ENCODE assay signal across 18 cellular contexts in genomic region chr13:29452773-29453574, GRCh38.
DNase-seq lines count a peak whose midpoint lies in the region; ATAC-seq and TF ChIP-seq lines count a peak whose summit lies in the region.
"Had no signal": no experiment of that assay in that cellular context is flagged by ENCODE, and none has a peak within 500 bp of the region (broad histone marks: within the 10 kb centered on the region; RNA-seq: fewer than 3 reads in every experiment).

No MANE protein-coding gene starts in this region.

- H3K9ac ChIP-seq in GM23248: no peak overlapping the region

- H2AFZ ChIP-seq in GM23248: no peak overlapping the region

- POLR2A ChIA-PET in A673 (lab: Charles Lee; ENCODE audit: low non-redundant PET): no interaction called here
- POLR2A ChIA-PET in CD4-positive, alpha-beta memory T cell (lab: Charles Lee; ENCODE audit: partially characterized antibody): no interaction called here

- H3K4me1 ChIP-seq in A673 (ENCODE audit: insufficient read depth, low read length, poor library complexity, severe bottlenecking) (peaks cover 7% of the 10 kb centered on the region), GM23248 (ENCODE audit: insufficient read depth) (peaks cover 16% of the 10 kb centered on the region)
- no peaks in the 10 kb centered on the region for H3K4me1 ChIP-seq in CD4-positive, alpha-beta memory T cell (ENCODE audit: insufficient read depth, low read length)

- no peaks in the 10 kb centered on the region for H3K36me3 Mint-ChIP-seq in CD4-positive, alpha-beta memory T cell

- H3K27me3 ChIP-seq in A673 (replicated peaks; ENCODE audit: insufficient read depth, low read depth, low read length, poor library complexity) (peaks cover 5% of the 10 kb centered on the region), GM23248 (replicated peaks; ENCODE audit: insufficient read depth) (no peaks in the 10 kb centered on the region; the same call in 1 of the 2 replicates)
- H3K27me3 ChIP-seq in CD4-positive, alpha-beta memory T cell (ENCODE audit: insufficient read depth, low read length): no peaks in the 10 kb centered on the region
- H3K27me3 ChIP-seq: SJCRH30 had no signal

- H4K20me1 ChIP-seq in GM23248 (ENCODE audit: insufficient read depth): no peaks in the 10 kb centered on the region

- H3K9me3 ChIP-seq in A673 (ENCODE audit: low read depth, low read length, poor library complexity, severe bottlenecking) (no peaks in the 10 kb centered on the region), GM23248 (ENCODE audit: low read depth) (no peaks in the 10 kb centered on the region)
- H3K9me3 ChIP-seq in CD4-positive, alpha-beta memory T cell (ENCODE audit: control insufficient read depth in 1 of 2, low read length in 2 of 2): no peaks in the 10 kb centered on the region
- H3K9me3 ChIP-seq: SJCRH30 had no signal

- BruUV-seq in A673 (replicated peaks; lab: Mats Ljungman, UMichigan): no TSS peak

- H3K4me2 ChIP-seq in GM23248 (ENCODE audit: unreplicated experiment): no peak overlapping the region

- no peak for TF ChIP-seq CTCF in A673 (conservative IDR thresholded peaks at IDR 0.05; ENCODE audit: low read depth, low read length)

- no peak for ATAC-seq in HG03108 (IDR thresholded peaks at IDR 0.05; ENCODE audit: unreplicated experiment)
- ATAC-seq: PC-3 had no signal

- H3K36me3 ChIP-seq in A673 (ENCODE audit: insufficient read depth, low read length, poor library complexity, severe bottlenecking) (no peaks in the 10 kb centered on the region), GM23248 (ENCODE audit: low read depth) (no peaks in the 10 kb centered on the region)
- H3K36me3 ChIP-seq in CD4-positive, alpha-beta memory T cell (ENCODE audit: insufficient read depth, low read length): no peaks in the 10 kb centered on the region
- H3K36me3 ChIP-seq: SJCRH30 had no signal

- no peak overlapping the region for H3K4me3 Mint-ChIP-seq in CD4-positive, alpha-beta memory T cell

- no peak overlapping the region for H3K27ac Mint-ChIP-seq in CD4-positive, alpha-beta memory T cell

- H3K27ac ChIP-seq in A673 (ENCODE audit: low read depth, low read length, poor library complexity, severe bottlenecking) (no peak overlapping the region), GM23248 (no peak overlapping the region)
- no peak overlapping the region for H3K27ac ChIP-seq in CD4-positive, alpha-beta memory T cell (ENCODE audit: low read depth, low read length)
- H3K27ac ChIP-seq: RWPE1, SJCRH30 had no signal

- in situ Hi-C loops in GM23248 (cut with MboI): no loop called here

- intact Hi-C loops in A673 (cut with micrococcal nuclease; ENCODE audit: unreplicated experiment): no loop called here
- intact Hi-C loops in CD4-positive, alpha-beta memory T cell (cut with micrococcal nuclease): no loop called here

- CTCF ChIA-PET in A673 (lab: Charles Lee): no interaction called here
- CTCF ChIA-PET in CD4-positive, alpha-beta memory T cell (lab: Charles Lee; ENCODE audit: partially characterized antibody): no interaction called here

- peaks cover 14% of the 10 kb centered on the region for H3F3A ChIP-seq in GM23248 (ENCODE audit: insufficient read depth)

- peaks cover 8 to 9% of the 10 kb centered on the region in 2 donors for H3K27me3 Mint-ChIP-seq in CD4-positive, alpha-beta memory T cell

- no peaks in the 10 kb centered on the region for H3K9me2 ChIP-seq in GM23248 (ENCODE audit: insufficient read depth)

- H3K79me2 ChIP-seq in GM23248 (ENCODE audit: insufficient read depth): no peaks in the 10 kb centered on the region

- H3K4me1 Mint-ChIP-seq in CD4-positive, alpha-beta memory T cell: peaks cover 0 to 1% (median 0%) of the 10 kb centered on the region in 4 donors

- H3K9me3 Mint-ChIP-seq in CD4-positive, alpha-beta memory T cell: no peaks in the 10 kb centered on the region

- WGBS in GM23248 (ENCODE audit: low coverage in 1 of 2, low lambda C conversion rate in 2 of 2, missing lambda C conversion rate in 2 of 2), 2 experiments: 27 to 38% methylated on average over 4 of the region's 4 CpGs

- H3K4me3 ChIP-seq in A673 (ENCODE audit: low read depth, low read length, poor library complexity, severe bottlenecking) (no peak overlapping the region), GM23248 (no peak overlapping the region)
- no peak overlapping the region for H3K4me3 ChIP-seq in CD4-positive, alpha-beta memory T cell (ENCODE audit: low read length in 2 of 2)
- H3K4me3 ChIP-seq: SJCRH30 had no signal

- DNase-seq in A673 (ENCODE audit: low spot score) (peak; percentile 25), GM23248 (peak; percentile 33), amniotic epithelial cell (ENCODE audit: low read depth) (peak; percentile 44), islet precursor cell (peak; percentile 3), kidney glomerular epithelial cell (lab: John Stamatoyannopoulos, UW) (no peak), DMS153 treated with DMSO at 0.1 percent for 48 hours (lab: John Stamatoyannopoulos, UW; ENCODE audit: unreplicated experiment) (no peak)
- DNase-seq in CD4-positive, alpha-beta memory T cell: no peak
- DNase-seq: AML-193, Caco-2, DMS153, KBM-7, NCI-H1436, NCI-H2081, NCI-H774, PC-3, SJCRH30 had no signal

Comparison
In these comparisons a context has a peak if more than half of its experiments do, and no peak if none do; other contexts are left out.
1. DNase-seq: peak in A673 (single experiment), GM23248 (single experiment), amniotic epithelial cell (single experiment) and islet precursor cell (single experiment); none in kidney glomerular epithelial cell (single experiment), DMS153 treated with DMSO at 0.1 percent for 48 hours (single experiment) and CD4-positive, alpha-beta memory T cell (0 of 5).